26 cellular contexts compared by ENCODE assay signal in the genomic region with DNA sequence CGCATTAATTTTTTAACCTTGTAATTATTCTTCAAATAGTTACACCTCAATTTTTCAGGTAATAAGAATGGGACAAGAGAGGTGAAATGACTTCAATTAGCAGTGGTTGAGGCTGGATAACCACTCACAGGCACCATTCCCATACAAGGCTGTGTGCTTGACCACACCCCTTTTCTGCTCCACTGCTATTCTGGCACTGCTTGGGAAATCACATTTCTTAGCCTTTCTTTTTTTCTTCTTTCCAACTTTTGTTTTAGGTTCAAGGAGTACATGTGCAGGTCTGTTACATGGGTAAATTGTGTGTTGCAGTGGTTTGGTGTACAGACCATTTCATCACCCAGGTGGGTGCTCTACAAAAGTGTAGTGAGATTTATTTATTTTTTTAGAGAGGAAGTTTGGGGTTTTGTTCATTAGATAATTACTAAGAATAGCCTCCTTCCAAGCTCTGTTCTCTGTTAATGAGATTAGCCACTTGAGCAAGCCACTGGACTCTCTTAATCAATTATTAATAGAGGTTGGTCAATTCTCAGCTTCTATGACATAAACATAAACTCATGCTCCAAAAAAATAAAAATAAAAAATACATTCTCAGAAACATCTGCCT. TPM values are rescaled to one million over a fixed set of nuclear protein-coding genes. Genes with fewer than 3 reads are reported as not detected.
DNase-seq lines count a peak whose midpoint lies in the region; ATAC-seq, FAIRE-seq and TF ChIP-seq lines count a peak whose summit lies in the region.
"Had no signal": no experiment of that assay in that cellular context is flagged by ENCODE, and none has a peak within 500 bp of the region (broad histone marks: within the 10 kb centered on the region; RNA-seq: fewer than 3 reads in every experiment).

No MANE protein-coding gene starts in this region.

- DNase-seq in GM19239 (ENCODE audit: insufficient read length, low spot score), result no peak
- no peak for DNase-seq in posterior vena cava (ENCODE audit: low spot score)
- DNase-seq in T-helper 2 cell treated with Interferon-gamma antibody and Interleukin-4, amounts not matched to agents 5 μg/mL and 100 μg/mL, for 36 hours (ENCODE audit: low spot score), result no peak
- DNase-seq in lower leg skin (ENCODE audit: low spot score in 2 of 2), result no peak
- DNase-seq in stimulated activated CD4-positive, alpha-beta T cell treated with anti-CD3 and anti-CD28 coated beads, Interleukin-2, amount 100 ng/mL, for 24 hours, result no peak
- DNase-seq: activated CD4-positive, CD25-positive, alpha-beta regulatory T cell treated with anti-CD3 and anti-CD28 coated beads, Interleukin-2, amount 50 U/mL, for 72 hours; activated naive CD4-positive, alpha-beta T cell treated with anti-CD3 and anti-CD28 coated beads for 36 hours; activated T-cell treated with anti-CD3 and anti-CD28 coated beads, Interleukin-2, amount 50 U/mL, for 4 hours; AML-193; Caco-2; glutamatergic neuron; NCI-H1436; NCI-H2171 treated with DMSO at 0.1 percent for 48 hours; NCI-H526; nephron progenitor cell; small intestine; stimulated activated CD4-positive, alpha-beta T cell treated with anti-CD3 and anti-CD28 coated beads, Interleukin-4, amount 100 ng/mL, for 1 hour; transverse colon had no signal

- intact Hi-C loops in posterior vena cava (cut with DNase I) (no loop called here), lower leg skin (cut with DNase I; ENCODE audit: low total_unique reads) (no loop called here)

- no peak for TF ChIP-seq CTCF in lower leg skin (IDR thresholded peaks at IDR 0.05)

- peaks cover 10% of the 10 kb centered on the region for H3K4me1 Mint-ChIP-seq in T-helper 2 cell treated with Interferon-gamma antibody and Interleukin-4, amounts not matched to agents 5 μg/mL and 100 μg/mL, for 36 hours (ENCODE audit: low read depth)

- TF ChIP-seq POLR2A in lower leg skin (IDR thresholded peaks at IDR 0.05), result no peak

- peak; percentile 70 for ATAC-seq in HG02759 (IDR thresholded peaks at IDR 0.05; ENCODE audit: unreplicated experiment)
- peak; percentile 36 for ATAC-seq in HG03469 (IDR thresholded peaks at IDR 0.05; ENCODE audit: unreplicated experiment)
- ATAC-seq: activated T-cell treated with anti-CD3 and anti-CD28 coated beads, Interleukin-2, amount 50 U/mL, for 4 hours; left lobe of liver; Right ventricle myocardium inferior had no signal

- H3K27ac Mint-ChIP-seq in T-helper 2 cell treated with Interferon-gamma antibody and Interleukin-4, amounts not matched to agents 5 μg/mL and 100 μg/mL, for 36 hours, result no peak overlapping the region
- H3K27ac Mint-ChIP-seq: activated naive CD4-positive, alpha-beta T cell treated with anti-CD3 and anti-CD28 coated beads for 36 hours; nephron progenitor cell; progenitor cell of endocrine pancreas; stimulated activated naive CD8-positive, alpha-beta T cell treated with anti-CD3 and anti-CD28 coated beads, Interleukin-15, Interleukin-2, amounts not matched to agents 100 ng/mL and 50 ng/mL, for 24 hours had no signal

- H3K9me3 Mint-ChIP-seq in T-helper 2 cell treated with Interferon-gamma antibody and Interleukin-4, amounts not matched to agents 5 μg/mL and 100 μg/mL, for 36 hours, result no peaks in the 10 kb centered on the region
- H3K9me3 Mint-ChIP-seq: activated naive CD4-positive, alpha-beta T cell treated with anti-CD3 and anti-CD28 coated beads for 36 hours; activated T-cell treated with anti-CD3 and anti-CD28 coated beads, Interleukin-2, amount 50 U/mL, for 4 hours; nephron progenitor cell; stimulated activated naive CD8-positive, alpha-beta T cell treated with anti-CD3 and anti-CD28 coated beads, Interleukin-15, Interleukin-2, amounts not matched to agents 100 ng/mL and 50 ng/mL, for 24 hours had no signal

- FAIRE-seq in GM19239 (lab: Jason Lieb, UNC), result peak; percentile 80
- FAIRE-seq: endometrium, small intestine had no signal

- WGBS in lower leg skin, 2 donors, result 93 to 95% methylated on average over 1 of the region's 1 CpG

- no peak overlapping the region for H3K4me3 ChIP-seq in lower leg skin (ENCODE audit: low read depth, poor library complexity, severe bottlenecking)
- H3K4me3 ChIP-seq: cardiac muscle cell, transverse colon had no signal

- H3K27me3 Mint-ChIP-seq in T-helper 2 cell treated with Interferon-gamma antibody and Interleukin-4, amounts not matched to agents 5 μg/mL and 100 μg/mL, for 36 hours (ENCODE audit: low read depth), result peaks cover 8% of the 10 kb centered on the region

- H3K36me3 Mint-ChIP-seq in T-helper 2 cell treated with Interferon-gamma antibody and Interleukin-4, amounts not matched to agents 5 μg/mL and 100 μg/mL, for 36 hours (ENCODE audit: low read depth), result peaks cover 5% of the 10 kb centered on the region

- H3K4me3 Mint-ChIP-seq in T-helper 2 cell treated with Interferon-gamma antibody and Interleukin-4, amounts not matched to agents 5 μg/mL and 100 μg/mL, for 36 hours, result no peak overlapping the region
- H3K4me3 Mint-ChIP-seq: activated naive CD4-positive, alpha-beta T cell treated with anti-CD3 and anti-CD28 coated beads for 36 hours; activated T-cell treated with anti-CD3 and anti-CD28 coated beads, Interleukin-2, amount 50 U/mL, for 4 hours; nephron progenitor cell; stimulated activated naive CD8-positive, alpha-beta T cell treated with anti-CD3 and anti-CD28 coated beads, Interleukin-15, Interleukin-2, amounts not matched to agents 100 ng/mL and 50 ng/mL, for 24 hours had no signal

RNA-seq across cellular contexts. Expression of a gene that starts 14.4 kb away (rescaled TPM):
- total RNA-seq in posterior vena cava, result under 1 TPM; 0.10 to 0.14 TPM
- under 1 TPM in 3 of 4 donors, not detected in 1; 0.29 to 0.46 (median 0.42) TPM for total RNA-seq in lower leg skin

RNA-seq across cellular contexts. Expression of a gene that starts 28.1 kb away (rescaled TPM):
- total RNA-seq in posterior vena cava (under 1 TPM in 1 of 2 donors, not detected in 1; 0.23 TPM), lower leg skin (1 to 10 TPM in 1 of 4 donors, under 1 TPM in 2, not detected in 1; 0.10 to 3.6 (median 0.25) TPM)
- total RNA-seq: Caco-2, progenitor cell of endocrine pancreas, transverse colon had no signal
